ENCODE assay signal across 21 cellular contexts in genomic region chr2:16328521-16329190, GRCh38.
DNase-seq lines count a peak whose midpoint lies in the region; ATAC-seq and TF ChIP-seq lines count a peak whose summit lies in the region.
"Had no signal": no experiment of that assay in that cellular context is flagged by ENCODE, and none has a peak within 500 bp of the region (broad histone marks: within the 10 kb centered on the region; RNA-seq: fewer than 3 reads in every experiment).

No MANE protein-coding gene starts in this region.

- H3K9me3 ChIP-seq in BE2C (no peaks in the 10 kb centered on the region; the same call in 1 of the 2 replicates), neuronal stem cell (replicated peaks in 1 of 2; ENCODE audit: control insufficient read depth in 2 of 2, insufficient read depth in 1 of 2, low read depth in 1 of 2, low read length in 2 of 2) (no peaks in the 10 kb centered on the region)

- no peak overlapping the region for H4K8ac ChIP-seq in neuronal stem cell (ENCODE audit: low read depth, low read length)

- no peak overlapping the region for H3K27ac Mint-ChIP-seq in GM23338
- H3K27ac Mint-ChIP-seq in mesothelial cell of epicardium = peak overlapping the region; percentile 91
- H3K27ac Mint-ChIP-seq in activated T-helper 2 cell treated with anti-CD3 and anti-CD28 coated beads, Interferon-gamma antibody, Interleukin-2, Interleukin-4, amounts not matched to agents 10 μg/mL and 5 μg/mL and 100 μg/mL, durations not matched to agents 14 hours and 24 hours and 36 hours = no peak overlapping the region
- H3K27ac Mint-ChIP-seq: B cell; CD4-positive, CD25-positive, alpha-beta regulatory T cell; CD8-positive, alpha-beta memory T cell had no signal

- H3K4me1 ChIP-seq in BE2C = peaks cover 55% of the 10 kb centered on the region
- H3K4me1 ChIP-seq in GM23338 (ENCODE audit: insufficient read depth) = peaks cover 30% of the 10 kb centered on the region
- H3K4me1 ChIP-seq in neuronal stem cell (ENCODE audit: control insufficient read depth in 2 of 2, insufficient read depth in 1 of 2, low read depth in 1 of 2, low read length in 2 of 2) = peaks cover 34 to 58% of the 10 kb centered on the region in 2 donors

- no peaks in the 10 kb centered on the region for H3K9me2 ChIP-seq in GM23338 (ENCODE audit: insufficient read depth)

- DNase-seq in BE2C = peak; percentile 100
- DNase-seq in GM23338 (ENCODE audit: low spot score) = no peak
- DNase-seq in mesothelial cell of epicardium (ENCODE audit: low spot score in 2 of 2, unreplicated experiment in 2 of 2) = no peak
- DNase-seq in neuronal stem cell (ENCODE audit: low spot score) = no peak
- no peak for DNase-seq in DMS79 (lab: John Stamatoyannopoulos, UW)
- DNase-seq in Kasumi-1 (lab: John Stamatoyannopoulos, UW) = no peak
- DNase-seq in activated T-helper 2 cell treated with anti-CD3 and anti-CD28 coated beads, Interferon-gamma antibody, Interleukin-2, Interleukin-4, amounts not matched to agents 10 μg/mL and 5 μg/mL and 100 μg/mL, durations not matched to agents 14 hours and 24 hours and 36 hours (ENCODE audit: low spot score) = no peak
- DNase-seq in NCI-H526 (lab: John Stamatoyannopoulos, UW) = no peak
- DNase-seq: 8988T; C1 segment of cervical spinal cord; CD4-positive, CD25-positive, alpha-beta regulatory T cell; CD8-positive, alpha-beta memory T cell; COR-L47; DMS153; DMS79 treated with DMSO at 0.1 percent for 48 hours; GM23248; HCEC 1CT; IMR-90 had no signal

- H3K27me3 ChIP-seq in BE2C (no peaks in the 10 kb centered on the region), GM23338 (ENCODE audit: insufficient read depth) (peaks cover 8% of the 10 kb centered on the region; the same call in 1 of the 2 replicates), neuronal stem cell (ENCODE audit: control insufficient read depth in 3 of 3, insufficient read depth in 3 of 3, low read depth in 1 of 3, low read length in 3 of 3) (no peaks in the 10 kb centered on the region)

- H3K36me3 ChIP-seq in BE2C (no peaks in the 10 kb centered on the region), GM23338 (ENCODE audit: insufficient read depth) (no peaks in the 10 kb centered on the region), neuronal stem cell (replicated peaks in 1 of 2; ENCODE audit: control insufficient read depth in 2 of 2, insufficient read depth in 2 of 2, low read length in 2 of 2) (no peaks in the 10 kb centered on the region)

- no peak overlapping the region for H3K4ac ChIP-seq in neuronal stem cell (ENCODE audit: low read length)

- H3K9me3 Mint-ChIP-seq in GM23338 (no peaks in the 10 kb centered on the region), mesothelial cell of epicardium (no peaks in the 10 kb centered on the region)
- H3K9me3 Mint-ChIP-seq in activated T-helper 2 cell treated with anti-CD3 and anti-CD28 coated beads, Interferon-gamma antibody, Interleukin-2, Interleukin-4, amounts not matched to agents 10 μg/mL and 5 μg/mL and 100 μg/mL, durations not matched to agents 14 hours and 24 hours and 36 hours = no peaks in the 10 kb centered on the region

- H3K79me2 ChIP-seq in GM23338 (replicated peaks; ENCODE audit: insufficient read depth) = no peaks in the 10 kb centered on the region

- no peaks in the 10 kb centered on the region for H4K20me1 ChIP-seq in GM23338 (replicated peaks; ENCODE audit: insufficient read depth)

- no peak overlapping the region for H2BK15ac ChIP-seq in neuronal stem cell (ENCODE audit: low read length)

- no peak overlapping the region for H2BK5ac ChIP-seq in neuronal stem cell (ENCODE audit: low read length)

- H2AK5ac ChIP-seq in neuronal stem cell (ENCODE audit: low read depth, low read length) = no peak overlapping the region

- H3K4me3 Mint-ChIP-seq in GM23338 (no peak overlapping the region), mesothelial cell of epicardium (no peak overlapping the region)
- H3K4me3 Mint-ChIP-seq in activated T-helper 2 cell treated with anti-CD3 and anti-CD28 coated beads, Interferon-gamma antibody, Interleukin-2, Interleukin-4, amounts not matched to agents 10 μg/mL and 5 μg/mL and 100 μg/mL, durations not matched to agents 14 hours and 24 hours and 36 hours (ENCODE audit: low read depth) = no peak overlapping the region
- H3K4me3 Mint-ChIP-seq: B cell; CD4-positive, CD25-positive, alpha-beta regulatory T cell; CD8-positive, alpha-beta memory T cell had no signal

- peak overlapping the region; percentile 64 for H3K18ac ChIP-seq in neuronal stem cell (ENCODE audit: low read length)

- H2BK12ac ChIP-seq in neuronal stem cell (ENCODE audit: low read length) = peak overlapping the region; percentile 92

- no CpG with 5 or more reads among the region's 6 CpGs for WGBS in neuronal stem cell (ENCODE audit: extremely low coverage in 2 of 2, insufficient read length in 2 of 2, insufficient replicate concordance in 1 of 2), 2 donors

- H3K4me2 ChIP-seq in GM23338 (no peak overlapping the region), neuronal stem cell (ENCODE audit: insufficient read depth, low read length, poor library complexity, severe bottlenecking) (no peak overlapping the region)

- H3K4me3 ChIP-seq in BE2C (ENCODE audit: low read depth, low read length) (no peak overlapping the region), GM23338 (no peak overlapping the region), neuronal stem cell (ENCODE audit: low read length in 2 of 2) (no peak overlapping the region)
- H3K4me3 ChIP-seq: GM12878, GM23248, K562 had no signal

- ATAC-seq in GM23338 = no peak
- ATAC-seq: GM12878, K562 had no signal

- H3F3A ChIP-seq in GM23338 (replicated peaks; ENCODE audit: low read depth) = no peaks in the 10 kb centered on the region

- intact Hi-C loops in activated T-helper 2 cell treated with anti-CD3 and anti-CD28 coated beads, Interferon-gamma antibody, Interleukin-2, Interleukin-4, amounts not matched to agents 10 μg/mL and 5 μg/mL and 100 μg/mL, durations not matched to agents 14 hours and 24 hours and 36 hours (cut with micrococcal nuclease) = no loop called here

- no peak for TF ChIP-seq CTCF in BE2C (IDR thresholded peaks at IDR 0.05; ENCODE audit: low read depth, low read length)
- no peak for TF ChIP-seq CTCF in GM23338 (conservative IDR thresholded peaks at IDR 0.05; ENCODE audit: low read depth in 2 of 2)
- TF ChIP-seq CTCF in mesothelial cell of epicardium (IDR thresholded peaks at IDR 0.05; ENCODE audit: unreplicated experiment) = no peak

- 0 out of 2 replicates have a peak overlapping the region, but pooled peaks have one; percentile 43 for H2AFZ ChIP-seq in GM23338
- peak overlapping the region; percentile 79 for H2AFZ ChIP-seq in neuronal stem cell (ENCODE audit: low read length)
- H2AFZ ChIP-seq: GM23248 had no signal

- H3K36me3 Mint-ChIP-seq in GM23338 (ENCODE audit: low read depth) (no peaks in the 10 kb centered on the region), mesothelial cell of epicardium (no peaks in the 10 kb centered on the region)
- H3K36me3 Mint-ChIP-seq in activated T-helper 2 cell treated with anti-CD3 and anti-CD28 coated beads, Interferon-gamma antibody, Interleukin-2, Interleukin-4, amounts not matched to agents 10 μg/mL and 5 μg/mL and 100 μg/mL, durations not matched to agents 14 hours and 24 hours and 36 hours (ENCODE audit: low read depth) = no peaks in the 10 kb centered on the region
- H3K36me3 Mint-ChIP-seq: CD4-positive, CD25-positive, alpha-beta regulatory T cell; CD8-positive, alpha-beta memory T cell had no signal

- no peak overlapping the region for H2BK120ac ChIP-seq in neuronal stem cell (ENCODE audit: low read depth, low read length)

- H3K9ac ChIP-seq in neuronal stem cell (ENCODE audit: low read depth, low read length, poor library complexity) = no peak overlapping the region
- H3K9ac ChIP-seq: GM23248 had no signal

- H3K4me1 Mint-ChIP-seq in GM23338 = peaks cover 46% of the 10 kb centered on the region
- peaks cover 73% of the 10 kb centered on the region for H3K4me1 Mint-ChIP-seq in mesothelial cell of epicardium
- no peaks in the 10 kb centered on the region for H3K4me1 Mint-ChIP-seq in activated T-helper 2 cell treated with anti-CD3 and anti-CD28 coated beads, Interferon-gamma antibody, Interleukin-2, Interleukin-4, amounts not matched to agents 10 μg/mL and 5 μg/mL and 100 μg/mL, durations not matched to agents 14 hours and 24 hours and 36 hours (ENCODE audit: low read depth)
- H3K4me1 Mint-ChIP-seq: B cell; CD4-positive, CD25-positive, alpha-beta regulatory T cell; CD8-positive, alpha-beta memory T cell had no signal

- H3K79me1 ChIP-seq in neuronal stem cell (ENCODE audit: low read depth, low read length) = no peaks in the 10 kb centered on the region

- H3K27ac ChIP-seq in GM23338 (ENCODE audit: low read depth) (no peak overlapping the region), neuronal stem cell (replicated peaks; ENCODE audit: low read length) (peak overlapping the region; percentile 93)
- H3K27ac ChIP-seq: GM23248 had no signal

- no peak overlapping the region for H3K14ac ChIP-seq in neuronal stem cell (ENCODE audit: low read length)

- H3K27me3 Mint-ChIP-seq in GM23338 (ENCODE audit: insufficient read depth, low read depth, poor library complexity) (peaks cover 12% of the 10 kb centered on the region), mesothelial cell of epicardium (ENCODE audit: low read depth) (no peaks in the 10 kb centered on the region)
- H3K27me3 Mint-ChIP-seq in activated T-helper 2 cell treated with anti-CD3 and anti-CD28 coated beads, Interferon-gamma antibody, Interleukin-2, Interleukin-4, amounts not matched to agents 10 μg/mL and 5 μg/mL and 100 μg/mL, durations not matched to agents 14 hours and 24 hours and 36 hours (ENCODE audit: low read depth) = no peaks in the 10 kb centered on the region
- H3K27me3 Mint-ChIP-seq: B cell had no signal

- no peak overlapping the region for H4K91ac ChIP-seq in neuronal stem cell (ENCODE audit: low read depth, low read length, poor library complexity)

- H3K23ac ChIP-seq in neuronal stem cell (ENCODE audit: low read depth, low read length, poor library complexity) = no peak overlapping the region
